Comparison of ENCODE assay signal across 14 cellular contexts in the genomic region with DNA sequence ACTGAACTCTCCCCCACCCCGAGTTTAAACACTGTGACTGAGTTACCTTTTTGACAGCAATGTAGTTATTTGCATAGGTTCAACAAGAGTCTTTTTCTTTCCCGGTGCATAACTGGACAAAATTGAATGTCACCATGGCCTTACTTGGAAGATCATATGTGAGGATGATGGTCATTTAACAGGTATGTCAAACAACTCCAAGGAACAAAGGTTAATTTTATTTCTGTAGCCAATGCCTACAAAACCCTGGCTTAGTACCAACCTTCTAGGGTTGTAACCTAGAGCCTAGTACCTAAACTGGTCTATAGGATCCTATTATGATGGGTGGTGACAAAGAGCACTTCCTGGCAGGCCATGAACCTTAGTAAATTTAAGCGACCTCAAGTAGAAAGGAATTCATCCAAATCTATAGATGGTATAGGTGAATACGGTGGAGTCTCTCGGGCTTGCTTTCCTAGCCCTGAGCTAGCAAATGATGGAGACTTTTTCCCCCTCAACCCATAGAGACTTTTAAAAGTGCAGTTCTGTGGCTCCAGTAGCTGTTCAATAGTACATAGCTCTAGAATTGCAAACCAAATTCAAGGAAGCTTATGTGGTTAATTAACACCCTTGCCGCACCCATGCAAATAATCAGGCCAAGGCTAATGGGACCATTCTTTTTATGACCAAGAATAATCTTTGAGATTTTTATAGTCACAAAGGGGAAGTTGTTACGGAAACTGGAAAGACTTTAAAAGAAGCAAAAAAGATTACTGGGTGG.
A peak's percentile ranks its signal among the peaks of the same experiment; 100 is the strongest.
DNase-seq lines count a peak whose midpoint lies in the region; ATAC-seq and TF ChIP-seq lines count a peak whose summit lies in the region.
"Had no signal": no experiment of that assay in that cellular context is flagged by ENCODE, and none has a peak within 500 bp of the region (broad histone marks: within the 10 kb centered on the region; RNA-seq: fewer than 3 reads in every experiment).

No MANE protein-coding gene starts in this region.

- peak; percentile 63 for ATAC-seq in GM18909 (IDR thresholded peaks at IDR 0.05; ENCODE audit: poor library complexity, unreplicated experiment)
- ATAC-seq in HG02763 (IDR thresholded peaks at IDR 0.05; ENCODE audit: unreplicated experiment), result peak; percentile 50
- ATAC-seq in esophagus mucosa, result no peak

- TF ChIP-seq POLR2A in testis (IDR thresholded peaks at IDR 0.05) (no peak), prostate gland (IDR thresholded peaks at IDR 0.05) (no peak)

- intact Hi-C loops in testis (cut with DNase I; ENCODE audit: low total_unique reads) (no loop called here), prostate gland (cut with DNase I) (no loop called here)

- H3K27ac ChIP-seq in 22Rv1, result peak overlapping the region; percentile 14
- no peak overlapping the region for H3K27ac ChIP-seq in testis
- H3K27ac ChIP-seq in prostate gland, result no peak overlapping the region

- TF ChIP-seq CTCF in 22Rv1 (IDR thresholded peaks at IDR 0.05) (no peak), testis (IDR thresholded peaks at IDR 0.05) (no peak), prostate gland (IDR thresholded peaks at IDR 0.05) (no peak)

- H3K4me3 ChIP-seq in testis, result no peak overlapping the region
- no peak overlapping the region for H3K4me3 ChIP-seq in prostate gland
- H3K4me3 ChIP-seq: smooth muscle cell had no signal

- 85 to 92% methylated on average over 7 of the region's 7 CpGs for WGBS in testis, 2 donors
- WGBS in prostate gland, result 73% methylated on average over 7 of the region's 7 CpGs

- peak; percentile 22 for DNase-seq in MV-4-11 (lab: John Stamatoyannopoulos, UW)
- DNase-seq in testis, result no peak
- no peak for DNase-seq in activated naive CD4-positive, alpha-beta T cell (lab: John Stamatoyannopoulos, UW)
- no peak for DNase-seq in prostate gland (ENCODE audit: low spot score)
- DNase-seq: activated CD8-positive, alpha-beta memory T cell treated with anti-CD3 and anti-CD28 coated beads, Interleukin-2, amount 50 U/mL, for 4 hours; central memory CD4-positive, alpha-beta T cell; foreskin fibroblast; NCI-H510A; SK-N-SH had no signal

- H3K36me3 ChIP-seq in testis (ENCODE audit: low read depth, missing control alignments) (no peaks in the 10 kb centered on the region), prostate gland (no peaks in the 10 kb centered on the region)

- H3K9me3 ChIP-seq in testis (no peaks in the 10 kb centered on the region), prostate gland (no peaks in the 10 kb centered on the region)
- H3K9me3 ChIP-seq: SK-N-SH had no signal

- no peaks in the 10 kb centered on the region for H3K27me3 ChIP-seq in testis
- no peaks in the 10 kb centered on the region for H3K27me3 ChIP-seq in prostate gland (replicated peaks; ENCODE audit: insufficient read depth)

- H3K4me1 ChIP-seq in testis, result no peaks in the 10 kb centered on the region
- no peaks in the 10 kb centered on the region for H3K4me1 ChIP-seq in prostate gland (replicated peaks)
